ENCODE assay signal across 19 cellular contexts in genomic region chr5:171852255-171852681, GRCh38.
A peak's percentile ranks its signal among the peaks of the same experiment; 100 is the strongest.
DNase-seq lines count a peak whose midpoint lies in the region; ATAC-seq and TF ChIP-seq lines count a peak whose summit lies in the region.
"Had no signal": no experiment of that assay in that cellular context is flagged by ENCODE, and none has a peak within 500 bp of the region (broad histone marks: within the 10 kb centered on the region; RNA-seq: fewer than 3 reads in every experiment).

No MANE protein-coding gene starts in this region.

- intact Hi-C loops in testis (cut with DNase I; ENCODE audit: low total_unique reads), result no loop called here

- H3K4me3 ChIP-seq in testis, result no peak overlapping the region
- H3K4me3 ChIP-seq: esophagus squamous epithelium, left lung, psoas muscle, smooth muscle cell had no signal

- no peaks in the 10 kb centered on the region for H3K9me3 ChIP-seq in testis
- H3K9me3 ChIP-seq: Caco-2, esophagus squamous epithelium, left lung, psoas muscle, SK-N-SH had no signal

- H3K36me3 ChIP-seq in testis (ENCODE audit: low read depth, missing control alignments), result no peaks in the 10 kb centered on the region
- H3K36me3 ChIP-seq: esophagus squamous epithelium, left lung had no signal

- peak; percentile 13 for DNase-seq in H4 (ENCODE audit: low spot score)
- DNase-seq in NOMO-1 treated with dmso at 0.1 percent for 144 hours (lab: John Stamatoyannopoulos, UW; ENCODE audit: unreplicated experiment), result peak; percentile 17
- peak; percentile 25 for DNase-seq in fibroblast of peridontal ligament (ENCODE audit: extremely low read depth)
- DNase-seq in testis, result peak; percentile 54
- no peak for DNase-seq in stimulated activated CD4-positive, alpha-beta T cell treated with anti-CD3 and anti-CD28 coated beads, Interleukin-2, amount 100 ng/mL, for 24 hours
- no peak for DNase-seq in kidney tubule cell (ENCODE audit: low spot score)
- DNase-seq: activated CD4-positive, alpha-beta T cell treated with anti-CD3 and anti-CD28 coated beads for 36 hours; activated naive CD8-positive, alpha-beta T cell treated with anti-CD3 and anti-CD28 coated beads for 36 hours; Caco-2; effector CD8-positive, alpha-beta T cell; esophagus squamous epithelium; left lung; NCI-H1930; NCI-H226; psoas muscle; SK-N-SH; stimulated activated CD4-positive, alpha-beta T cell treated with anti-CD3 and anti-CD28 coated beads, Interleukin-4, amount 100 ng/mL, for 4 hours had no signal

- ATAC-seq in GM19324 (IDR thresholded peaks at IDR 0.05; ENCODE audit: low FRiP score, unreplicated experiment), result no peak
- ATAC-seq: activated CD4-positive, alpha-beta T cell treated with anti-CD3 and anti-CD28 coated beads for 36 hours; left lung; psoas muscle had no signal

- H3K4me1 ChIP-seq in testis, result no peaks in the 10 kb centered on the region
- H3K4me1 ChIP-seq: Caco-2, esophagus squamous epithelium, psoas muscle had no signal

- no peak for TF ChIP-seq POLR2A in testis (IDR thresholded peaks at IDR 0.05)

- no peak for TF ChIP-seq CTCF in testis (IDR thresholded peaks at IDR 0.05)

- WGBS in testis, 2 donors, result 60 to 74% methylated on average over 8 of the region's 8 CpGs

- no peaks in the 10 kb centered on the region for H3K27me3 ChIP-seq in testis
- H3K27me3 ChIP-seq: esophagus squamous epithelium, left lung had no signal

- no peak overlapping the region for H3K27ac ChIP-seq in testis
- H3K27ac ChIP-seq: esophagus squamous epithelium, psoas muscle had no signal

Comparison
In these comparisons a context has a peak if more than half of its experiments do, and no peak if none do; other contexts are left out.
1. DNase-seq: peak in H4 (single experiment), NOMO-1 treated with dmso at 0.1 percent for 144 hours (single experiment), fibroblast of peridontal ligament (single experiment) and testis (single experiment); none in stimulated activated CD4-positive, alpha-beta T cell treated with anti-CD3 and anti-CD28 coated beads, Interleukin-2, amount 100 ng/mL, for 24 hours (0 of 2) and kidney tubule cell (single experiment).